ENCODE assay signal across 8 cellular contexts in genomic region chr17:80426671-80427326, GRCh38. TPM values are rescaled to one million over a fixed set of nuclear protein-coding genes. Genes with fewer than 3 reads are reported as not detected.
DNase-seq lines count a peak whose midpoint lies in the region; ATAC-seq, FAIRE-seq and TF ChIP-seq lines count a peak whose summit lies in the region.

No MANE protein-coding gene starts in this region.

- no peak overlapping the region for H3K27ac ChIP-seq in A673 (ENCODE audit: low read depth, low read length, poor library complexity, severe bottlenecking)
- H3K27ac ChIP-seq in pancreas: no peak overlapping the region
- H3K27ac ChIP-seq in transverse colon: no peak overlapping the region

- intact Hi-C loops in A673 (cut with micrococcal nuclease; ENCODE audit: unreplicated experiment): loop anchor here (1.0 to 5.0 kb wide), 3 partner anchors 149 to 555 kb away; no protein-coding TSS in a partner anchor
- intact Hi-C loops in pancreas (cut with DNase I): loop anchor here in 2 of 3 donors (5.0 to 10.0 kb wide), 3 partner anchors 151 to 678 kb away; no protein-coding TSS in a partner anchor
- intact Hi-C loops in transverse colon (cut with DNase I; ENCODE audit: low total_unique reads): loop anchor here (2.0 to 5.0 kb wide), 3 partner anchors 51 to 554 kb away; partner anchors contain the start of gene NPTX1

- H3K4me1 ChIP-seq in A673 (ENCODE audit: insufficient read depth, low read length, poor library complexity, severe bottlenecking): no peaks in the 10 kb centered on the region
- H3K4me1 ChIP-seq in pancreas: peaks cover 0 to 3% (median 0%) of the 10 kb centered on the region in 3 donors
- peaks cover 0 to 7% (median 0%) of the 10 kb centered on the region in 4 donors for H3K4me1 ChIP-seq in transverse colon

- H3K9me3 ChIP-seq in A673 (ENCODE audit: low read depth, low read length, poor library complexity, severe bottlenecking) (no peaks in the 10 kb centered on the region), pancreas (no peaks in the 10 kb centered on the region), transverse colon (no peaks in the 10 kb centered on the region)

- in situ Hi-C loops in SK-MEL-5 (cut with HindIII; ENCODE audit: low pct_unique_long_range_greater_than_20kb, low sequenced_read_pairs) (loop anchor here (25.0 kb wide), 2 partner anchors 111 to 211 kb away; partner anchors contain the start of gene RPTOR), transverse colon (cut with MboI; ENCODE audit: low pct_ligation_motif_present in 1 of 4, low pct_unique_long_range_greater_than_20kb in 1 of 4, low sequenced_read_pairs in 3 of 4) (loop anchor here in 2 of 4 donors (5.0 to 25.0 kb wide), 5 partner anchors 146 to 558 kb away; no protein-coding TSS in a partner anchor)

- no peak for FAIRE-seq in pancreas (lab: Jason Lieb, UNC)

- WGBS in pancreas, 2 donors: 32 to 35% methylated on average over 24 of the region's 24 CpGs
- WGBS in transverse colon (ENCODE audit: low coverage in 1 of 2), 2 donors: 41 to 44% methylated on average over 4 to 22 of the region's 24 CpGs

- H3K36me3 ChIP-seq in A673 (ENCODE audit: insufficient read depth, low read length, poor library complexity, severe bottlenecking) (no peaks in the 10 kb centered on the region), pancreas (no peaks in the 10 kb centered on the region), transverse colon (no peaks in the 10 kb centered on the region)

- no peak overlapping the region for H3K4me3 ChIP-seq in A673 (ENCODE audit: low read depth, low read length, poor library complexity, severe bottlenecking)
- no peak overlapping the region for H3K4me3 ChIP-seq in pancreas
- H3K4me3 ChIP-seq in transverse colon: no peak overlapping the region

- H3K27me3 ChIP-seq in A673 (replicated peaks; ENCODE audit: insufficient read depth, low read depth, low read length, poor library complexity): no peaks in the 10 kb centered on the region
- no peaks in the 10 kb centered on the region for H3K27me3 ChIP-seq in pancreas
- no peaks in the 10 kb centered on the region for H3K27me3 ChIP-seq in transverse colon

- ATAC-seq in GM18520 (IDR thresholded peaks at IDR 0.05; ENCODE audit: unreplicated experiment): peak; percentile 69
- peak; percentile 88 to 99 (median 96) for ATAC-seq in pancreas

- TF ChIP-seq POLR2A in transverse colon (IDR thresholded peaks at IDR 0.05): no peak

- CTCF ChIA-PET in A673 (lab: Charles Lee): interaction anchor here (0.5 to 1.0 kb wide), 13 partner anchors 11 to 993 kb away, joined by 3 to 10 read pairs (median 4); no protein-coding TSS in a partner anchor

- TF ChIP-seq CTCF in A673 (conservative IDR thresholded peaks at IDR 0.05; ENCODE audit: low read depth, low read length): peak; percentile 96
- TF ChIP-seq CTCF in pancreas (IDR thresholded peaks at IDR 0.05): peak; percentile 91 to 98 (median 96)
- TF ChIP-seq CTCF in transverse colon (IDR thresholded peaks at IDR 0.05): peak; percentile 94 to 98 (median 97)

- DNase-seq in A673 (ENCODE audit: low spot score): peak; percentile 79
- DNase-seq in LoVo (ENCODE audit: low spot score): peak; percentile 49
- peak; percentile 86 for DNase-seq in SK-MEL-5 (ENCODE audit: low read depth, low spot score)
- peak; percentile 69 for DNase-seq in activated gamma-delta T cell (lab: John Stamatoyannopoulos, UW)
- DNase-seq in germinal center (ENCODE audit: low spot score): peak; percentile 90
- peak; percentile 71 to 95 (median 86) for DNase-seq in pancreas
- DNase-seq in transverse colon: peak; percentile 76

- BruUV-seq in A673 (replicated peaks; lab: Mats Ljungman, UMichigan): no TSS peak

- POLR2A ChIA-PET in A673 (lab: Charles Lee; ENCODE audit: low non-redundant PET): no interaction called here

- TF ChIP-seq EP300 in transverse colon (IDR thresholded peaks at IDR 0.05; ENCODE audit: low read depth): no peak

RNA-seq across cellular contexts. Expression of gene ENDOV, which starts 11.8 kb away (rescaled TPM):
- total RNA-seq in A673 (2021): 14.1 and 15.6 TPM in 2 replicates
- total RNA-seq in SK-MEL-5 (2014; rRNA removed; shearing (Covaris generic)): 13.9 and 15.0 TPM in 2 replicates
- 20.7 and 25.8 TPM in 2 replicates for polyA plus RNA-seq in SK-MEL-5 (2015; cell fraction: cytosol; rRNA removed)
- 57.7 and 79.1 TPM in 2 replicates for polyA plus RNA-seq in SK-MEL-5 (2015; cell fraction: nucleus; rRNA removed)
- total RNA-seq in pancreas: 10 to 100 TPM in 4 of 6 donors, 1 to 10 TPM in 2; 8.7 to 15.9 (median 11.6) TPM
- polyA plus RNA-seq in pancreas: 10 to 100 TPM; 16.0 to 20.4 TPM
- 10 to 100 TPM; 14.9 to 26.9 (median 19.9) TPM for total RNA-seq in transverse colon

RNA-seq across cellular contexts. Expression of gene NPTX1, which starts 49.6 kb away (rescaled TPM):
- total RNA-seq in A673 (2021) (0.15 and 0.43 TPM in 2 replicates), pancreas (1 to 10 TPM in 1 of 6 donors, under 1 TPM in 4, not detected in 1; 0.04 to 1.1 (median 0.23) TPM), transverse colon (10 to 100 TPM in 1 of 4 donors, 1 to 10 TPM in 2, under 1 TPM in 1; 0.40 to 22.8 (median 7.2) TPM)
- 0.18 and 0.29 TPM in 2 replicates for total RNA-seq in SK-MEL-5 (2014; rRNA removed; shearing (Covaris generic))
- polyA plus RNA-seq in SK-MEL-5 (2015; cell fraction: cytosol; rRNA removed): 2.2 and 2.7 TPM in 2 replicates
- polyA plus RNA-seq in SK-MEL-5 (2015; cell fraction: nucleus; rRNA removed): 0.58 and 2.0 TPM in 2 replicates
- polyA plus RNA-seq in pancreas: under 1 TPM; 0.05 to 0.19 TPM
